1 cellular context compared by ENCODE assay signal in genomic region chr15:31369716-31370115, GRCh38.
TF ChIP-seq lines count a peak whose summit lies in the region.

No MANE protein-coding gene starts in this region.

TF ChIP-seq in GM12878, 131 proteins besides CTCF, POLR2A, EP300 and RAD21:
- TF ChIP-seq SREBF2 (IDR thresholded peaks at IDR 0.05; ENCODE audit: low read length) = no peak
- TF ChIP-seq ATF7 (IDR thresholded peaks at IDR 0.05; ENCODE audit: low read depth) = no peak
- TF ChIP-seq NFXL1 (IDR thresholded peaks at IDR 0.05; ENCODE audit: borderline replicate concordance) = no peak
- no peak for TF ChIP-seq TCF12 (IDR thresholded peaks at IDR 0.05; ENCODE audit: low read depth, low read length)
- TF ChIP-seq YBX1 (IDR thresholded peaks at IDR 0.05) = no peak
- no peak for TF ChIP-seq NR2C2 (IDR thresholded peaks at IDR 0.05; ENCODE audit: borderline replicate concordance, control insufficient read depth, insufficient read length, low read depth)
- no peak for TF ChIP-seq CREM (IDR thresholded peaks at IDR 0.05; ENCODE audit: low read depth)
- TF ChIP-seq ZBTB40 (IDR thresholded peaks at IDR 0.05; ENCODE audit: borderline replicate concordance) = no peak
- TF ChIP-seq ZNF207 (IDR thresholded peaks at IDR 0.05; ENCODE audit: borderline replicate concordance) = no peak
- TF ChIP-seq, protein P1, sequence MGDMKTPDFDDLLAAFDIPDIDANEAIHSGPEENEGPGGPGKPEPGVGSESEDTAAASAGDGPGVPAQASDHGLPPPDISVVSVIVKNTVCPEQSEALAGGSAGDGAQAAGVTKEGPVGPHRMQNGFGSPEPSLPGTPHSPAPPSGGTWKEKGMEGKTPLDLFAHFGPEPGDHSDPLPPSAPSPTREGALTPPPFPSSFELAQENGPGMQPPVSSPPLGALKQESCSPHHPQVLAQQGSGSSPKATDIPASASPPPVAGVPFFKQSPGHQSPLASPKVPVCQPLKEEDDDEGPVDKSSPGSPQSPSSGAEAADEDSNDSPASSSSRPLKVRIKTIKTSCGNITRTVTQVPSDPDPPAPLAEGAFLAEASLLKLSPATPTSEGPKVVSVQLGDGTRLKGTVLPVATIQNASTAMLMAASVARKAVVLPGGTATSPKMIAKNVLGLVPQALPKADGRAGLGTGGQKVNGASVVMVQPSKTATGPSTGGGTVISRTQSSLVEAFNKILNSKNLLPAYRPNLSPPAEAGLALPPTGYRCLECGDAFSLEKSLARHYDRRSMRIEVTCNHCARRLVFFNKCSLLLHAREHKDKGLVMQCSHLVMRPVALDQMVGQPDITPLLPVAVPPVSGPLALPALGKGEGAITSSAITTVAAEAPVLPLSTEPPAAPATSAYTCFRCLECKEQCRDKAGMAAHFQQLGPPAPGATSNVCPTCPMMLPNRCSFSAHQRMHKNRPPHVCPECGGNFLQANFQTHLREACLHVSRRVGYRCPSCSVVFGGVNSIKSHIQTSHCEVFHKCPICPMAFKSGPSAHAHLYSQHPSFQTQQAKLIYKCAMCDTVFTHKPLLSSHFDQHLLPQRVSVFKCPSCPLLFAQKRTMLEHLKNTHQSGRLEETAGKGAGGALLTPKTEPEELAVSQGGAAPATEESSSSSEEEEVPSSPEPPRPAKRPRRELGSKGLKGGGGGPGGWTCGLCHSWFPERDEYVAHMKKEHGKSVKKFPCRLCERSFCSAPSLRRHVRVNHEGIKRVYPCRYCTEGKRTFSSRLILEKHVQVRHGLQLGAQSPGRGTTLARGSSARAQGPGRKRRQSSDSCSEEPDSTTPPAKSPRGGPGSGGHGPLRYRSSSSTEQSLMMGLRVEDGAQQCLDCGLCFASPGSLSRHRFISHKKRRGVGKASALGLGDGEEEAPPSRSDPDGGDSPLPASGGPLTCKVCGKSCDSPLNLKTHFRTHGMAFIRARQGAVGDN (IDR thresholded peaks at IDR 0.05) = no peak
- TF ChIP-seq E2F4 (IDR thresholded peaks at IDR 0.05; ENCODE audit: low read depth, low read length) = no peak
- TF ChIP-seq NBN (IDR thresholded peaks at IDR 0.05) = no peak
- TF ChIP-seq RB1 (IDR thresholded peaks at IDR 0.05; ENCODE audit: borderline replicate concordance) = no peak
- no peak for TF ChIP-seq MYC (IDR thresholded peaks at IDR 0.05; ENCODE audit: insufficient read depth, insufficient read length, insufficient replicate concordance, low read length, severe bottlenecking)
- TF ChIP-seq, protein P2, sequence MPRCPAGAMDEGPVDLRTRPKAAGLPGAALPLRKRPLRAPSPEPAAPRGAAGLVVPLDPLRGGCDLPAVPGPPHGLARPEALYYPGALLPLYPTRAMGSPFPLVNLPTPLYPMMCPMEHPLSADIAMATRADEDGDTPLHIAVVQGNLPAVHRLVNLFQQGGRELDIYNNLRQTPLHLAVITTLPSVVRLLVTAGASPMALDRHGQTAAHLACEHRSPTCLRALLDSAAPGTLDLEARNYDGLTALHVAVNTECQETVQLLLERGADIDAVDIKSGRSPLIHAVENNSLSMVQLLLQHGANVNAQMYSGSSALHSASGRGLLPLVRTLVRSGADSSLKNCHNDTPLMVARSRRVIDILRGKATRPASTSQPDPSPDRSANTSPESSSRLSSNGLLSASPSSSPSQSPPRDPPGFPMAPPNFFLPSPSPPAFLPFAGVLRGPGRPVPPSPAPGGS (IDR thresholded peaks at IDR 0.05; ENCODE audit: borderline replicate concordance, insufficient read depth, low read depth, low read length, poor library complexity, severe bottlenecking) = no peak
- no peak for TF ChIP-seq CHD1 (IDR thresholded peaks at IDR 0.05; ENCODE audit: low read depth, low read length)
- TF ChIP-seq SUPT20H (IDR thresholded peaks at IDR 0.05; ENCODE audit: borderline replicate concordance, control insufficient read depth, low read depth, low read length) = no peak
- no peak for TF ChIP-seq TAF1 (IDR thresholded peaks at IDR 0.05; ENCODE audit: borderline replicate concordance, low read depth, low read length)
